1 cellular context compared by ENCODE assay signal in the genomic region with DNA sequence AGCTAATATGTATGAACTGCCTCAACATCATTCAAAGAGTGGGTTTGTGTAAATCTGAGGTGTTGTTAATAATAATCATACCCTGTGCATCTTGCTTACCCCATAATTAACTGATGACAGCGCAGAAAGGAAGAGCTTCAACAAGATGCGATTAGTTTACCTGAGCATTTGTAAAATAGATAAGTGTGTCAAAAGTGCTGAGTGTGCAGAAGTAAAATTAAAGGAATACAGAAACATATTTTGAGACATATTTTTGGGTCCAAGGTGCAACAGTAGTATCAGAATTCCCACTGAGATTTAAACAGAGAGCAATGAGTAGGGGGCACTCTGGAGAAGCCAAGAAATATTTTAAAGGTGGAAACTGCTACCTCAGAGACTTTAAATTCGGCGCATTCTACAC.
TF ChIP-seq lines count a peak whose summit lies in the region.

No MANE protein-coding gene starts in this region.

TF ChIP-seq in K562, 482 proteins besides CTCF, POLR2A, EP300 and RAD21 (continued from another document):
- TF ChIP-seq PREB (CRISPR knock-in tag; IDR thresholded peaks at IDR 0.05) (no peak), HMGN3 (IDR thresholded peaks at IDR 0.05; ENCODE audit: borderline replicate concordance, extremely low read depth, insufficient read length, low read depth, low read length) (no peak), ZBTB8A (IDR thresholded peaks at IDR 0.05; ENCODE audit: partially characterized antibody) (no peak)
TF ChIP-seq in K562: peak in this region for 5.
